Comparison of ENCODE assay signal across 8 cellular contexts in genomic region chr5:72244862-72245371, GRCh38.
DNase-seq lines count a peak whose midpoint lies in the region; ATAC-seq and TF ChIP-seq lines count a peak whose summit lies in the region.

No MANE protein-coding gene starts in this region.

- WGBS in psoas muscle, 3 donors = 94 to 97% (median 95%) methylated on average over 2 of the region's 2 CpGs
- WGBS in lower leg skin, 2 donors = 85 to 94% methylated on average over 2 of the region's 2 CpGs

- no peak for TF ChIP-seq POLR2A in lower leg skin (IDR thresholded peaks at IDR 0.05)

- TF ChIP-seq CTCF in fibroblast of the aortic adventitia (IDR thresholded peaks at IDR 0.05; ENCODE audit: insufficient read depth, low read length) (peak; percentile 64), psoas muscle (IDR thresholded peaks at IDR 0.05) (peak; percentile 37), lower leg skin (IDR thresholded peaks at IDR 0.05) (no peak)

- intact Hi-C loops in psoas muscle (cut with DNase I) = no loop called here
- intact Hi-C loops in lower leg skin (cut with DNase I; ENCODE audit: low total_unique reads) = loop anchor here (10.0 kb wide), 1 partner anchor 110 kb away; no protein-coding TSS in a partner anchor

- no peaks in the 10 kb centered on the region for H3K9me3 ChIP-seq in psoas muscle

- H3K27me3 ChIP-seq in psoas muscle (ENCODE audit: insufficient read depth in 3 of 3, low read length in 2 of 3) = no peaks in the 10 kb centered on the region

- in situ Hi-C loops in SK-MEL-5 (cut with HindIII; ENCODE audit: low pct_unique_long_range_greater_than_20kb, low sequenced_read_pairs) = no loop called here

- H3K4me1 ChIP-seq in psoas muscle = peaks cover 30% of the 10 kb centered on the region

- DNase-seq in EH (ENCODE audit: low read depth) (peak; percentile 73), SK-MEL-5 (ENCODE audit: low read depth, low spot score) (peak; percentile 67), fibroblast of the aortic adventitia (ENCODE audit: low read depth) (peak; percentile 75), psoas muscle (no peak), lower leg skin (ENCODE audit: low spot score in 2 of 2) (no peak)
- no peak for DNase-seq in activated naive CD4-positive, alpha-beta T cell treated with Interleukin-2 at 50 U/mL for 16 hours

- H3K4me3 ChIP-seq in fibroblast of the aortic adventitia (ENCODE audit: low read depth, low read length) (no peak overlapping the region), psoas muscle (no peak overlapping the region), lower leg skin (ENCODE audit: low read depth, poor library complexity, severe bottlenecking) (no peak overlapping the region)

- peak; percentile 93 for ATAC-seq in GM19467 (IDR thresholded peaks at IDR 0.05; ENCODE audit: unreplicated experiment)
- ATAC-seq in HG03558 (IDR thresholded peaks at IDR 0.05; ENCODE audit: extremely low read depth, unreplicated experiment) = peak; percentile 63
- peak; percentile 50 to 62 (median 60) for ATAC-seq in psoas muscle

- no peak overlapping the region for H3K27ac ChIP-seq in psoas muscle

- no peaks in the 10 kb centered on the region for H3K36me3 ChIP-seq in psoas muscle (ENCODE audit: insufficient read depth in 1 of 2, low read depth in 1 of 2)

Comparison
In these comparisons a context has a peak if more than half of its experiments do, and no peak if none do; other contexts are left out.
1. DNase-seq: peak in EH (single experiment), SK-MEL-5 (single experiment) and fibroblast of the aortic adventitia (single experiment); none in psoas muscle (0 of 2), lower leg skin (0 of 2) and activated naive CD4-positive, alpha-beta T cell treated with Interleukin-2 at 50 U/mL for 16 hours (single experiment).
2. CTCF ChIP-seq: peak in fibroblast of the aortic adventitia (single experiment) and psoas muscle (single experiment); none in lower leg skin (0 of 3).
3. Peak in every context shown above with its lines, with median percentiles within 50 percentile points of each other: ATAC-seq.